In genomic region chr13:43058318-43058674, GRCh38 we compare ENCODE assay signal across 8 cellular contexts. TPM values are rescaled to one million over a fixed set of nuclear protein-coding genes. Genes with fewer than 3 reads are reported as not detected.
DNase-seq lines count a peak whose midpoint lies in the region; ATAC-seq and TF ChIP-seq lines count a peak whose summit lies in the region.

No MANE protein-coding gene starts in this region.

- intact Hi-C loops in activated CD4-positive, alpha-beta T cell treated with anti-CD3 and anti-CD28 coated beads, Interleukin-2, amount 10 ng/mL, durations not matched to agents 24 days and 14 days (cut with micrococcal nuclease), result loop anchor here (2.0 kb wide), 2 partner anchors 15 to 35 kb away; partner anchors contain the start of gene DNAJC15
- intact Hi-C loops in left ventricle myocardium inferior (cut with micrococcal nuclease) (no loop called here), aorta (cut with DNase I) (no loop called here)

- H2AFZ ChIP-seq in SK-N-SH (ENCODE audit: low read depth), result no peak overlapping the region

- POLR2A ChIA-PET in SK-N-SH (lab: Yijun Ruan, JAX), result no interaction called here

- peaks cover 1% of the 10 kb centered on the region for H3K9me3 Mint-ChIP-seq in activated CD4-positive, alpha-beta T cell treated with anti-CD3 and anti-CD28 coated beads, Interleukin-2, amount 10 ng/mL, durations not matched to agents 24 days and 14 days

- H3K27me3 Mint-ChIP-seq in activated CD4-positive, alpha-beta T cell treated with anti-CD3 and anti-CD28 coated beads, Interleukin-2, amount 10 ng/mL, durations not matched to agents 24 days and 14 days, result no peaks in the 10 kb centered on the region

- H4K20me1 ChIP-seq in SK-N-SH (ENCODE audit: insufficient read depth), result no peaks in the 10 kb centered on the region

- no peaks in the 10 kb centered on the region for H3K27me3 ChIP-seq in left ventricle myocardium inferior (ENCODE audit: low read depth)
- H3K27me3 ChIP-seq in aorta (ENCODE audit: control insufficient read depth in 1 of 2, insufficient read depth in 2 of 2, low read length in 1 of 2), result no peaks in the 10 kb centered on the region
- no peaks in the 10 kb centered on the region for H3K27me3 ChIP-seq in SK-N-SH (ENCODE audit: insufficient read depth)

- H3K4me1 ChIP-seq in left ventricle myocardium inferior (peaks cover 64% of the 10 kb centered on the region), aorta (ENCODE audit: control insufficient read depth in 1 of 2, insufficient read depth in 2 of 2, low read length in 2 of 2) (peaks cover 0 to 4% of the 10 kb centered on the region in 2 donors), SK-N-SH (ENCODE audit: control insufficient read depth in 1 of 2, insufficient read depth in 2 of 2, low read depth in 1 of 2, low read length in 1 of 2) (peaks cover 4 to 12% of the 10 kb centered on the region in 2 experiments; a peak in 2 of 4 replicates)

- no peak overlapping the region for H3K4me2 ChIP-seq in SK-N-SH

- H3K27ac Mint-ChIP-seq in activated CD4-positive, alpha-beta T cell treated with anti-CD3 and anti-CD28 coated beads, Interleukin-2, amount 10 ng/mL, durations not matched to agents 24 days and 14 days, result peak overlapping the region; percentile 86

- H3K4me3 ChIP-seq in left ventricle myocardium inferior (peak overlapping the region; percentile 17), aorta (ENCODE audit: low read length in 2 of 2) (no peak overlapping the region), SK-N-SH (ENCODE audit: low read depth in 2 of 2, low read length in 1 of 2) (no peak overlapping the region)

- ATAC-seq in HG02884 (IDR thresholded peaks at IDR 0.05; ENCODE audit: unreplicated experiment), result peak; percentile 56
- peak; percentile 38 for ATAC-seq in aorta (ENCODE audit: low FRiP score)
- ATAC-seq in HG03175 (IDR thresholded peaks at IDR 0.05; ENCODE audit: unreplicated experiment), result no peak

- TF ChIP-seq CTCF in left ventricle myocardium inferior (IDR thresholded peaks at IDR 0.05; ENCODE audit: borderline replicate concordance) (no peak), SK-N-SH (IDR thresholded peaks at IDR 0.05) (no peak)

- peaks cover 18% of the 10 kb centered on the region for H3K36me3 Mint-ChIP-seq in activated CD4-positive, alpha-beta T cell treated with anti-CD3 and anti-CD28 coated beads, Interleukin-2, amount 10 ng/mL, durations not matched to agents 24 days and 14 days (ENCODE audit: low read depth)

- H3K79me2 ChIP-seq in SK-N-SH (ENCODE audit: insufficient read depth), result peaks cover 24% of the 10 kb centered on the region

- H3K9me2 ChIP-seq in SK-N-SH, result no peaks in the 10 kb centered on the region

- H3K36me3 ChIP-seq in left ventricle myocardium inferior (no peaks in the 10 kb centered on the region), aorta (ENCODE audit: control insufficient read depth in 1 of 2, insufficient read depth in 2 of 2, low read length in 1 of 2) (no peaks in the 10 kb centered on the region), SK-N-SH (replicated peaks in 1 of 2; ENCODE audit: control insufficient read depth in 1 of 2, insufficient read depth in 2 of 2, low read length in 1 of 2) (no peaks in the 10 kb centered on the region)

- peak; percentile 91 for DNase-seq in COLO668 (lab: John Stamatoyannopoulos, UW; ENCODE audit: unreplicated experiment)
- DNase-seq in activated CD4-positive, alpha-beta T cell treated with anti-CD3 and anti-CD28 coated beads, Interleukin-2, amount 10 ng/mL, durations not matched to agents 24 days and 14 days, result peak; percentile 69
- no peak for DNase-seq in left ventricle myocardium inferior
- DNase-seq in aorta, result no peak
- no peak for DNase-seq in SK-N-SH
- DNase-seq in NCI-H524 (lab: John Stamatoyannopoulos, UW), result no peak

- H3K9me3 ChIP-seq in left ventricle myocardium inferior (replicated peaks) (peaks cover 5% of the 10 kb centered on the region), aorta (ENCODE audit: control insufficient read depth, low read length) (no peaks in the 10 kb centered on the region), SK-N-SH (no peaks in the 10 kb centered on the region)

- TF ChIP-seq RAD21 in SK-N-SH (IDR thresholded peaks at IDR 0.05; ENCODE audit: low read length), result no peak

- peak overlapping the region; percentile 55 for H3K4me3 Mint-ChIP-seq in activated CD4-positive, alpha-beta T cell treated with anti-CD3 and anti-CD28 coated beads, Interleukin-2, amount 10 ng/mL, durations not matched to agents 24 days and 14 days

- H3K27ac ChIP-seq in left ventricle myocardium inferior (replicated peaks) (peak overlapping the region; percentile 83), aorta (ENCODE audit: low read depth in 1 of 2, low read length in 2 of 2) (no peak overlapping the region), SK-N-SH (ENCODE audit: low read depth in 2 of 2, low read length in 1 of 2) (no peak overlapping the region)

- H3F3A ChIP-seq in SK-N-SH (replicated peaks; ENCODE audit: insufficient read depth), result no peaks in the 10 kb centered on the region

- peaks cover 43% of the 10 kb centered on the region for H3K4me1 Mint-ChIP-seq in activated CD4-positive, alpha-beta T cell treated with anti-CD3 and anti-CD28 coated beads, Interleukin-2, amount 10 ng/mL, durations not matched to agents 24 days and 14 days

- no peak overlapping the region for H3K9ac ChIP-seq in SK-N-SH

- TF ChIP-seq EP300 in SK-N-SH (IDR thresholded peaks at IDR 0.05; ENCODE audit: borderline replicate concordance in 1 of 2, low read depth in 1 of 2, low read length in 1 of 2), result no peak

- 79 to 82% methylated on average over 1 of the region's 1 CpG for WGBS in aorta, 2 donors
- 100% methylated on average over 1 of the region's 1 CpG for WGBS in SK-N-SH (ENCODE audit: low lambda C conversion rate)

- CTCF ChIA-PET in SK-N-SH (lab: Yijun Ruan, JAX), result interaction anchor here (0.7 to 1.4 kb wide), 3 partner anchors 15 to 88 kb away, joined by 3 to 4 read pairs (median 3); no protein-coding TSS in a partner anchor

TF ChIP-seq in SK-N-SH, 30 proteins besides CTCF, POLR2A, EP300 and RAD21 (continues in another document):
- TF ChIP-seq SIN3A (IDR thresholded peaks at IDR 0.05; ENCODE audit: borderline replicate concordance, low read depth, low read length) (no peak), MXI1 (IDR thresholded peaks at IDR 0.05; ENCODE audit: low read depth, low read length) (no peak), POLR2AphosphoS5 (IDR thresholded peaks at IDR 0.05; ENCODE audit: low read depth, low read length) (no peak), SMC3 (IDR thresholded peaks at IDR 0.05; ENCODE audit: low read depth, low read length) (no peak), TAF1 (IDR thresholded peaks at IDR 0.05; ENCODE audit: borderline replicate concordance, low read depth, low read length) (no peak), USF1 (IDR thresholded peaks at IDR 0.05; ENCODE audit: borderline replicate concordance, low read depth) (no peak), YY1 (IDR thresholded peaks at IDR 0.05; ENCODE audit: low read depth) (no peak), ZBTB33 (IDR thresholded peaks at IDR 0.05; ENCODE audit: borderline replicate concordance, low read depth) (no peak), ELF1 (IDR thresholded peaks at IDR 0.05) (no peak)

RNA-seq across cellular contexts. Expression of gene DNAJC15, which starts 34.9 kb away (rescaled TPM):
- 16.6 and 17.8 TPM in 2 replicates for total RNA-seq in activated CD4-positive, alpha-beta T cell treated with anti-CD3 and anti-CD28 coated beads, Interleukin-2, amount 10 ng/mL, durations not matched to agents 24 days and 14 days
- total RNA-seq in left ventricle myocardium inferior (30.1 TPM), aorta (10 to 100 TPM in 1 of 2 donors, 1 to 10 TPM in 1; 7.4 to 13.6 TPM)
- polyA plus RNA-seq in aorta (10 to 100 TPM; 10.6 to 19.4 TPM), SK-N-SH (2012; rRNA removed) (13.6 and 18.4 TPM in 2 replicates)
- 17.4 and 17.6 TPM in 2 replicates for polyA plus RNA-seq in SK-N-SH (2012; cell fraction: cytosol; rRNA removed)
- polyA plus RNA-seq in SK-N-SH (2012; cell fraction: nucleus; rRNA removed), result 6.2 and 6.7 TPM in 2 replicates

Comparison
In these comparisons a context has a peak if more than half of its experiments do, and no peak if none do; other contexts are left out.
1. DNase-seq: peak in COLO668 (single experiment) and activated CD4-positive, alpha-beta T cell treated with anti-CD3 and anti-CD28 coated beads, Interleukin-2, amount 10 ng/mL, durations not matched to agents 24 days and 14 days (single experiment); none in left ventricle myocardium inferior (single experiment), aorta (0 of 2), SK-N-SH (single experiment) and NCI-H524 (0 of 2).